Comparison of ENCODE assay signal across 14 cellular contexts in genomic region chr2:172249986-172250385, GRCh38.
DNase-seq lines count a peak whose midpoint lies in the region; ATAC-seq lines count a peak whose summit lies in the region.
"Had no signal": no experiment of that assay in that cellular context is flagged by ENCODE, and none has a peak within 500 bp of the region (broad histone marks: within the 10 kb centered on the region; RNA-seq: fewer than 3 reads in every experiment).

No MANE protein-coding gene starts in this region.

- no peak overlapping the region for H2BK12ac ChIP-seq in neuronal stem cell (ENCODE audit: low read length)

- no peak overlapping the region for H2BK15ac ChIP-seq in neuronal stem cell (ENCODE audit: low read length)

- no peak overlapping the region for H3K9ac ChIP-seq in neuronal stem cell (ENCODE audit: low read depth, low read length, poor library complexity)

- H3K4ac ChIP-seq in neuronal stem cell (ENCODE audit: low read length) = no peak overlapping the region

- H3K23ac ChIP-seq in neuronal stem cell (ENCODE audit: low read depth, low read length, poor library complexity) = no peak overlapping the region

- H3K18ac ChIP-seq in neuronal stem cell (ENCODE audit: low read length) = no peak overlapping the region

- H3K14ac ChIP-seq in neuronal stem cell (ENCODE audit: low read length) = no peak overlapping the region

- no peaks in the 10 kb centered on the region for H3K36me3 ChIP-seq in neuronal stem cell (replicated peaks in 1 of 2; ENCODE audit: control insufficient read depth in 2 of 2, insufficient read depth in 2 of 2, low read length in 2 of 2)
- H3K36me3 ChIP-seq: neutrophil, spleen, tibial nerve had no signal

- no peak overlapping the region for H3K4me2 ChIP-seq in neuronal stem cell (ENCODE audit: insufficient read depth, low read length, poor library complexity, severe bottlenecking)

- peak; percentile 88 for DNase-seq in EH (ENCODE audit: low read depth)
- peak; percentile 75 for DNase-seq in HS-5 (ENCODE audit: low read depth)
- peak; percentile 51 for DNase-seq in astrocyte of the hippocampus (ENCODE audit: low read depth, low spot score)
- peak; percentile 80 for DNase-seq in islet precursor cell
- DNase-seq in DMS 273 (lab: John Stamatoyannopoulos, UW; ENCODE audit: unreplicated experiment) = no peak
- DNase-seq in neuronal stem cell (ENCODE audit: low spot score) = no peak
- DNase-seq: activated B cell treated with CpG ODN at 0.5 μM for 24 hours, COR-L47, NCI-H524, spleen had no signal

- H2AFZ ChIP-seq in neuronal stem cell (ENCODE audit: low read length) = no peak overlapping the region

- H2BK5ac ChIP-seq in neuronal stem cell (ENCODE audit: low read length) = no peak overlapping the region

- ATAC-seq in GM18867 (IDR thresholded peaks at IDR 0.05; ENCODE audit: unreplicated experiment) (no peak), HG03159 (IDR thresholded peaks at IDR 0.05; ENCODE audit: unreplicated experiment) (no peak)

- H2BK120ac ChIP-seq in neuronal stem cell (ENCODE audit: low read depth, low read length) = no peak overlapping the region

- H4K91ac ChIP-seq in neuronal stem cell (ENCODE audit: low read depth, low read length, poor library complexity) = no peak overlapping the region

- no peak overlapping the region for H3K4me3 ChIP-seq in neuronal stem cell (ENCODE audit: low read length in 2 of 2)
- H3K4me3 ChIP-seq: spleen, tibial nerve had no signal

- no peaks in the 10 kb centered on the region for H3K79me1 ChIP-seq in neuronal stem cell (ENCODE audit: low read depth, low read length)

- no peaks in the 10 kb centered on the region for H3K9me3 ChIP-seq in neuronal stem cell (replicated peaks in 1 of 2; ENCODE audit: control insufficient read depth in 2 of 2, insufficient read depth in 1 of 2, low read depth in 1 of 2, low read length in 2 of 2)
- H3K9me3 ChIP-seq: neutrophil, spleen, tibial nerve had no signal

- no peaks in the 10 kb centered on the region for H3K27me3 ChIP-seq in neuronal stem cell (ENCODE audit: control insufficient read depth in 3 of 3, insufficient read depth in 3 of 3, low read depth in 1 of 3, low read length in 3 of 3)
- H3K27me3 ChIP-seq: neutrophil, spleen, tibial nerve had no signal

- H3K4me1 ChIP-seq in neuronal stem cell (ENCODE audit: control insufficient read depth in 2 of 2, insufficient read depth in 1 of 2, low read depth in 1 of 2, low read length in 2 of 2) = peaks cover 7 to 26% of the 10 kb centered on the region in 2 donors

- no peak overlapping the region for H4K8ac ChIP-seq in neuronal stem cell (ENCODE audit: low read depth, low read length)

- no peak overlapping the region for H2AK5ac ChIP-seq in neuronal stem cell (ENCODE audit: low read depth, low read length)

- H3K27ac ChIP-seq in neuronal stem cell (replicated peaks; ENCODE audit: low read length) = no peak overlapping the region
- H3K27ac ChIP-seq: neutrophil, spleen, tibial nerve had no signal

Comparison
In these comparisons a context has a peak if more than half of its experiments do, and no peak if none do; other contexts are left out.
1. DNase-seq: peak in EH (single experiment), HS-5 (single experiment), astrocyte of the hippocampus (single experiment) and islet precursor cell (single experiment); none in DMS 273 (single experiment) and neuronal stem cell (single experiment).